In genomic region chr4:185144601-185145240, GRCh38 we compare ENCODE assay signal across 13 cellular contexts. TPM values are rescaled to one million over a fixed set of nuclear protein-coding genes. Genes with fewer than 3 reads are reported as not detected.
DNase-seq lines count a peak whose midpoint lies in the region; ATAC-seq, FAIRE-seq and TF ChIP-seq lines count a peak whose summit lies in the region.
"Had no signal": no experiment of that assay in that cellular context is flagged by ENCODE, and none has a peak within 500 bp of the region (broad histone marks: within the 10 kb centered on the region; RNA-seq: fewer than 3 reads in every experiment).

No MANE protein-coding gene starts in this region.

- peaks cover 10% of the 10 kb centered on the region for H3K4me1 Mint-ChIP-seq in activated T-helper 17 cell treated with anti-CD3 and anti-CD28 coated beads, Interleukin-2, amount 50 U/mL, for 72 hours

- DNase-seq in kidney: no peak
- DNase-seq in posterior vena cava (ENCODE audit: low spot score): no peak
- DNase-seq: activated T-cell treated with anti-CD3 and anti-CD28 coated beads, Interleukin-2, amount 50 U/mL, for 72 hours; foreskin melanocyte; NCI-H2029 treated with DMSO at 0.1 percent for 48 hours had no signal

- H3K9me3 ChIP-seq in HUES6 (ENCODE audit: control insufficient read depth, insufficient read depth, low read depth, low read length) (no peaks in the 10 kb centered on the region), kidney (ENCODE audit: control insufficient read depth in 1 of 2, low read length in 2 of 2) (no peaks in the 10 kb centered on the region), stomach smooth muscle (ENCODE audit: control insufficient read depth in 2 of 2, low read length in 2 of 2) (no peaks in the 10 kb centered on the region)

- no peak for ATAC-seq in activated T-helper 17 cell treated with anti-CD3 and anti-CD28 coated beads, Interleukin-2, amount 50 U/mL, for 72 hours (replicated peaks)
- ATAC-seq in HG02763 (IDR thresholded peaks at IDR 0.05; ENCODE audit: unreplicated experiment): no peak
- ATAC-seq in GM19035 (IDR thresholded peaks at IDR 0.05; ENCODE audit: unreplicated experiment): no peak
- ATAC-seq: activated T-cell treated with anti-CD3 and anti-CD28 coated beads, Interleukin-2, amount 50 U/mL, for 72 hours had no signal

- peak overlapping the region; percentile 81 for H3K4me3 Mint-ChIP-seq in activated T-helper 17 cell treated with anti-CD3 and anti-CD28 coated beads, Interleukin-2, amount 50 U/mL, for 72 hours

- no peak overlapping the region for H3K27ac ChIP-seq in HUES6 (ENCODE audit: low read depth, low read length)
- H3K27ac ChIP-seq in kidney (ENCODE audit: low read depth in 2 of 2, low read length in 2 of 2): peak overlapping the region; percentile 23
- H3K27ac ChIP-seq in stomach smooth muscle (ENCODE audit: low read length): peak overlapping the region; percentile 84

- H3K27ac Mint-ChIP-seq in activated T-helper 17 cell treated with anti-CD3 and anti-CD28 coated beads, Interleukin-2, amount 50 U/mL, for 72 hours: no peak overlapping the region
- H3K27ac Mint-ChIP-seq: activated T-cell treated with anti-CD3 and anti-CD28 coated beads, Interleukin-2, amount 50 U/mL, for 72 hours had no signal

- H3K9ac ChIP-seq in HUES6 (ENCODE audit: low read length) (no peak overlapping the region), kidney (ENCODE audit: low read length in 2 of 2) (peak overlapping the region in 1 of 2 donors; percentile 85), stomach smooth muscle (ENCODE audit: low read length in 2 of 2) (peak overlapping the region; percentile 93 to 96)

- peaks cover 5% of the 10 kb centered on the region for H3K36me3 Mint-ChIP-seq in activated T-helper 17 cell treated with anti-CD3 and anti-CD28 coated beads, Interleukin-2, amount 50 U/mL, for 72 hours (ENCODE audit: low read depth)

- FAIRE-seq in kidney (lab: Jason Lieb, UNC): no peak
- FAIRE-seq: colon, TTC549 had no signal

- H3K4me1 ChIP-seq in HUES6 (ENCODE audit: control insufficient read depth, insufficient read depth, low read length) (peaks cover 8% of the 10 kb centered on the region; the same call in 1 of the 2 replicates), kidney (ENCODE audit: control insufficient read depth in 1 of 2, insufficient read depth in 1 of 2, low read depth in 1 of 2, low read length in 2 of 2) (peaks cover 13 to 19% of the 10 kb centered on the region in 2 donors), stomach smooth muscle (ENCODE audit: control insufficient read depth, insufficient read depth, low read length) (peaks cover 35% of the 10 kb centered on the region)

- no peaks in the 10 kb centered on the region for H3K9me3 Mint-ChIP-seq in activated T-helper 17 cell treated with anti-CD3 and anti-CD28 coated beads, Interleukin-2, amount 50 U/mL, for 72 hours
- H3K9me3 Mint-ChIP-seq: activated T-cell treated with anti-CD3 and anti-CD28 coated beads, Interleukin-2, amount 50 U/mL, for 72 hours; stimulated activated naive CD8-positive, alpha-beta T cell treated with anti-CD3 and anti-CD28 coated beads, Interleukin-15, Interleukin-2, amounts not matched to agents 100 ng/mL and 50 ng/mL, for 24 hours had no signal

- peak overlapping the region; percentile 85; the same call in 1 of the 2 replicates for H3K4me3 ChIP-seq in HUES6 (ENCODE audit: low read depth, low read length)
- peak overlapping the region; percentile 81 to 84 for H3K4me3 ChIP-seq in kidney (ENCODE audit: low read length in 2 of 2)
- H3K4me3 ChIP-seq in stomach smooth muscle (ENCODE audit: low read length in 2 of 2): peak overlapping the region; percentile 76 to 96

- intact Hi-C loops in kidney (cut with DNase I): no loop called here
- intact Hi-C loops in posterior vena cava (cut with DNase I): no loop called here

- H3K27me3 Mint-ChIP-seq in activated T-helper 17 cell treated with anti-CD3 and anti-CD28 coated beads, Interleukin-2, amount 50 U/mL, for 72 hours: peaks cover 5% of the 10 kb centered on the region

- H3K36me3 ChIP-seq in HUES6 (ENCODE audit: control insufficient read depth, insufficient read depth, low read length) (peaks cover 16% of the 10 kb centered on the region), kidney (ENCODE audit: control insufficient read depth in 1 of 2, insufficient read depth in 2 of 2, low read length in 2 of 2) (peaks cover 5 to 7% of the 10 kb centered on the region in 2 donors), stomach smooth muscle (ENCODE audit: control insufficient read depth in 2 of 2, insufficient read depth in 2 of 2, low read length in 2 of 2) (peaks cover 7 to 27% of the 10 kb centered on the region in 2 donors)

- H3K27me3 ChIP-seq in HUES6 (ENCODE audit: control insufficient read depth, insufficient read depth, low read length): peaks cover 6% of the 10 kb centered on the region; the same call in 1 of the 2 replicates
- no peaks in the 10 kb centered on the region for H3K27me3 ChIP-seq in stomach smooth muscle (ENCODE audit: control insufficient read depth in 1 of 2, insufficient read depth in 2 of 2, low read length in 2 of 2)

- no peak for TF ChIP-seq CTCF in kidney (IDR thresholded peaks at IDR 0.05; ENCODE audit: borderline replicate concordance, extremely low read depth, insufficient read depth)

RNA-seq across cellular contexts. Expression of gene SLC25A4, which starts 1.7 kb away (rescaled TPM):
- total RNA-seq in activated T-helper 17 cell treated with anti-CD3 and anti-CD28 coated beads, Interleukin-2, amount 50 U/mL, for 72 hours: 10 to 100 TPM in 1 of 2 donors, 1 to 10 TPM in 1; 6.2 to 11.5 TPM
- total RNA-seq in kidney: 41.2 TPM
- polyA plus RNA-seq in kidney (ENCODE audit: insufficient read depth, low read depth, low replicate concordance): 148 TPM
- total RNA-seq in posterior vena cava: 10 to 100 TPM; 61.2 to 70.4 TPM

RNA-seq across cellular contexts. Expression of gene CFAP97, which starts 59.1 kb away (rescaled TPM):
- 10 to 100 TPM; 33.7 to 37.0 TPM for total RNA-seq in activated T-helper 17 cell treated with anti-CD3 and anti-CD28 coated beads, Interleukin-2, amount 50 U/mL, for 72 hours
- 39.4 TPM for total RNA-seq in kidney
- 8.0 TPM for polyA plus RNA-seq in kidney (ENCODE audit: insufficient read depth, low read depth, low replicate concordance)
- 10 to 100 TPM; 42.6 to 52.9 TPM for total RNA-seq in posterior vena cava
